Comparison of ENCODE assay signal across 1 cellular context in the genomic region with DNA sequence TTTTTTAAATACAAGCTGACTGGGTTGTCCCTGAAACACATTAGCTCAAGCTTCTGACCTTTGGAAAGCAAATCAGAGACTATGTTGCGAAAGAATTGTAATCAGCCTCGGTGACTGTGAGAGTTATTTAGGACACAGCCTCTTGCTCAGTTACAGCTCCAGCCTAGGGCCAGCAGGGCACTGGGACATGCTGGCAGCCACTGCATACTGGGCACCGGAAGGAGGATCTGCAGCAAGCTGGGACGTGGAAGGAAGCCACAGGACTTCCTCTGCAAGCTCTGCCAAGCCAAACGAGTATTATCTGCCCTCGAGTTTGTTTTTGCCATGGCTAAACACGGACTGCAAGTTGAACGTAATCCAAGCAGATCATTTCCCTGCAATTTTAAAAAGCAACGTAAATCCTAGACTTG.
TF ChIP-seq lines count a peak whose summit lies in the region.

No MANE protein-coding gene starts in this region.

TF ChIP-seq in H1, 55 proteins besides CTCF, POLR2A, EP300 and RAD21:
- TF ChIP-seq KDM5A (IDR thresholded peaks at IDR 0.05; ENCODE audit: low read length) (no peak), NRF1 (IDR thresholded peaks at IDR 0.05; ENCODE audit: low read depth, low read length) (no peak), CEBPB (IDR thresholded peaks at IDR 0.05; ENCODE audit: low read depth, low read length) (peak; percentile 72; the same call in 1 of the 2 replicates), POLR2AphosphoS5 (IDR thresholded peaks at IDR 0.05; ENCODE audit: low read depth, low read length) (no peak)
- TF ChIP-seq, protein P1, sequence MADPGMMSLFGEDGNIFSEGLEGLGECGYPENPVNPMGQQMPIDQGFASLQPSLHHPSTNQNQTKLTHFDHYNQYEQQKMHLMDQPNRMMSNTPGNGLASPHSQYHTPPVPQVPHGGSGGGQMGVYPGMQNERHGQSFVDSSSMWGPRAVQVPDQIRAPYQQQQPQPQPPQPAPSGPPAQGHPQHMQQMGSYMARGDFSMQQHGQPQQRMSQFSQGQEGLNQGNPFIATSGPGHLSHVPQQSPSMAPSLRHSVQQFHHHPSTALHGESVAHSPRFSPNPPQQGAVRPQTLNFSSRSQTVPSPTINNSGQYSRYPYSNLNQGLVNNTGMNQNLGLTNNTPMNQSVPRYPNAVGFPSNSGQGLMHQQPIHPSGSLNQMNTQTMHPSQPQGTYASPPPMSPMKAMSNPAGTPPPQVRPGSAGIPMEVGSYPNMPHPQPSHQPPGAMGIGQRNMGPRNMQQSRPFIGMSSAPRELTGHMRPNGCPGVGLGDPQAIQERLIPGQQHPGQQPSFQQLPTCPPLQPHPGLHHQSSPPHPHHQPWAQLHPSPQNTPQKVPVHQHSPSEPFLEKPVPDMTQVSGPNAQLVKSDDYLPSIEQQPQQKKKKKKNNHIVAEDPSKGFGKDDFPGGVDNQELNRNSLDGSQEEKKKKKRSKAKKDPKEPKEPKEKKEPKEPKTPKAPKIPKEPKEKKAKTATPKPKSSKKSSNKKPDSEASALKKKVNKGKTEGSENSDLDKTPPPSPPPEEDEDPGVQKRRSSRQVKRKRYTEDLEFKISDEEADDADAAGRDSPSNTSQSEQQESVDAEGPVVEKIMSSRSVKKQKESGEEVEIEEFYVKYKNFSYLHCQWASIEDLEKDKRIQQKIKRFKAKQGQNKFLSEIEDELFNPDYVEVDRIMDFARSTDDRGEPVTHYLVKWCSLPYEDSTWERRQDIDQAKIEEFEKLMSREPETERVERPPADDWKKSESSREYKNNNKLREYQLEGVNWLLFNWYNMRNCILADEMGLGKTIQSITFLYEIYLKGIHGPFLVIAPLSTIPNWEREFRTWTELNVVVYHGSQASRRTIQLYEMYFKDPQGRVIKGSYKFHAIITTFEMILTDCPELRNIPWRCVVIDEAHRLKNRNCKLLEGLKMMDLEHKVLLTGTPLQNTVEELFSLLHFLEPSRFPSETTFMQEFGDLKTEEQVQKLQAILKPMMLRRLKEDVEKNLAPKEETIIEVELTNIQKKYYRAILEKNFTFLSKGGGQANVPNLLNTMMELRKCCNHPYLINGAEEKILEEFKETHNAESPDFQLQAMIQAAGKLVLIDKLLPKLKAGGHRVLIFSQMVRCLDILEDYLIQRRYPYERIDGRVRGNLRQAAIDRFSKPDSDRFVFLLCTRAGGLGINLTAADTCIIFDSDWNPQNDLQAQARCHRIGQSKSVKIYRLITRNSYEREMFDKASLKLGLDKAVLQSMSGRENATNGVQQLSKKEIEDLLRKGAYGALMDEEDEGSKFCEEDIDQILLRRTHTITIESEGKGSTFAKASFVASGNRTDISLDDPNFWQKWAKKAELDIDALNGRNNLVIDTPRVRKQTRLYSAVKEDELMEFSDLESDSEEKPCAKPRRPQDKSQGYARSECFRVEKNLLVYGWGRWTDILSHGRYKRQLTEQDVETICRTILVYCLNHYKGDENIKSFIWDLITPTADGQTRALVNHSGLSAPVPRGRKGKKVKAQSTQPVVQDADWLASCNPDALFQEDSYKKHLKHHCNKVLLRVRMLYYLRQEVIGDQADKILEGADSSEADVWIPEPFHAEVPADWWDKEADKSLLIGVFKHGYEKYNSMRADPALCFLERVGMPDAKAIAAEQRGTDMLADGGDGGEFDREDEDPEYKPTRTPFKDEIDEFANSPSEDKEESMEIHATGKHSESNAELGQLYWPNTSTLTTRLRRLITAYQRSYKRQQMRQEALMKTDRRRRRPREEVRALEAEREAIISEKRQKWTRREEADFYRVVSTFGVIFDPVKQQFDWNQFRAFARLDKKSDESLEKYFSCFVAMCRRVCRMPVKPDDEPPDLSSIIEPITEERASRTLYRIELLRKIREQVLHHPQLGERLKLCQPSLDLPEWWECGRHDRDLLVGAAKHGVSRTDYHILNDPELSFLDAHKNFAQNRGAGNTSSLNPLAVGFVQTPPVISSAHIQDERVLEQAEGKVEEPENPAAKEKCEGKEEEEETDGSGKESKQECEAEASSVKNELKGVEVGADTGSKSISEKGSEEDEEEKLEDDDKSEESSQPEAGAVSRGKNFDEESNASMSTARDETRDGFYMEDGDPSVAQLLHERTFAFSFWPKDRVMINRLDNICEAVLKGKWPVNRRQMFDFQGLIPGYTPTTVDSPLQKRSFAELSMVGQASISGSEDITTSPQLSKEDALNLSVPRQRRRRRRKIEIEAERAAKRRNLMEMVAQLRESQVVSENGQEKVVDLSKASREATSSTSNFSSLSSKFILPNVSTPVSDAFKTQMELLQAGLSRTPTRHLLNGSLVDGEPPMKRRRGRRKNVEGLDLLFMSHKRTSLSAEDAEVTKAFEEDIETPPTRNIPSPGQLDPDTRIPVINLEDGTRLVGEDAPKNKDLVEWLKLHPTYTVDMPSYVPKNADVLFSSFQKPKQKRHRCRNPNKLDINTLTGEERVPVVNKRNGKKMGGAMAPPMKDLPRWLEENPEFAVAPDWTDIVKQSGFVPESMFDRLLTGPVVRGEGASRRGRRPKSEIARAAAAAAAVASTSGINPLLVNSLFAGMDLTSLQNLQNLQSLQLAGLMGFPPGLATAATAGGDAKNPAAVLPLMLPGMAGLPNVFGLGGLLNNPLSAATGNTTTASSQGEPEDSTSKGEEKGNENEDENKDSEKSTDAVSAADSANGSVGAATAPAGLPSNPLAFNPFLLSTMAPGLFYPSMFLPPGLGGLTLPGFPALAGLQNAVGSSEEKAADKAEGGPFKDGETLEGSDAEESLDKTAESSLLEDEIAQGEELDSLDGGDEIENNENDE (IDR thresholded peaks at IDR 0.05; ENCODE audit: insufficient replicate concordance, low read length) = no peak
TF ChIP-seq in H1: peak in this region for 1.
